ENCODE assay signal across 17 cellular contexts in genomic region chr1:151841141-151841540, GRCh38. TPM values are rescaled to one million over a fixed set of nuclear protein-coding genes. Genes with fewer than 3 reads are reported as not detected.
DNase-seq lines count a peak whose midpoint lies in the region; FAIRE-seq and TF ChIP-seq lines count a peak whose summit lies in the region.
"Had no signal": no experiment of that assay in that cellular context is flagged by ENCODE, and none has a peak within 500 bp of the region (broad histone marks: within the 10 kb centered on the region; RNA-seq: fewer than 3 reads in every experiment).

No MANE protein-coding gene starts in this region.

- peaks cover 21% of the 10 kb centered on the region for H3K27me3 ChIP-seq in astrocyte (ENCODE audit: insufficient read depth, low read length)

- H3K4me3 ChIP-seq in astrocyte (ENCODE audit: insufficient read depth, low read depth, low read length) (no peak overlapping the region), foreskin fibroblast (ENCODE audit: low read depth in 1 of 2, low read length in 2 of 2) (no peak overlapping the region)
- H3K4me3 ChIP-seq: esophagus muscularis mucosa had no signal

- H3K9ac ChIP-seq in astrocyte (ENCODE audit: low read length), result no peak overlapping the region

- no peaks in the 10 kb centered on the region for H3K36me3 ChIP-seq in astrocyte (ENCODE audit: insufficient read depth, low read length)
- H3K36me3 ChIP-seq: esophagus muscularis mucosa had no signal

- peaks cover 30% of the 10 kb centered on the region for H3K4me1 ChIP-seq in astrocyte (ENCODE audit: insufficient read depth, low read length)

- H3K36me3 Mint-ChIP-seq in activated naive CD4-positive, alpha-beta T cell treated with anti-CD3 and anti-CD28 coated beads for 36 hours (ENCODE audit: low read depth), result peaks cover 8% of the 10 kb centered on the region
- H3K36me3 Mint-ChIP-seq in activated naive CD4-positive, alpha-beta T cell treated with anti-CD3 and anti-CD28 coated beads, Interleukin-2, amount 10 ng/mL, durations not matched to agents 7 days and 5 days, result no peaks in the 10 kb centered on the region
- H3K36me3 Mint-ChIP-seq in astrocyte (ENCODE audit: low read depth, unreplicated experiment), result no peaks in the 10 kb centered on the region

- no peaks in the 10 kb centered on the region for H3K27me3 Mint-ChIP-seq in activated naive CD4-positive, alpha-beta T cell treated with anti-CD3 and anti-CD28 coated beads for 36 hours (ENCODE audit: low read depth)
- peaks cover 44% of the 10 kb centered on the region for H3K27me3 Mint-ChIP-seq in activated naive CD4-positive, alpha-beta T cell treated with anti-CD3 and anti-CD28 coated beads, Interleukin-2, amount 10 ng/mL, durations not matched to agents 7 days and 5 days
- peaks cover 9% of the 10 kb centered on the region for H3K27me3 Mint-ChIP-seq in astrocyte (ENCODE audit: low read depth, unreplicated experiment)
- H3K27me3 Mint-ChIP-seq: stimulated activated naive CD8-positive, alpha-beta T cell treated with anti-CD3 and anti-CD28 coated beads, Interleukin-15, amount 100 ng/mL, for 72 hours had no signal

- no peak overlapping the region for H3K27ac ChIP-seq in astrocyte (ENCODE audit: low read depth, low read length)
- H3K27ac ChIP-seq in temporal lobe (ENCODE audit: low read depth, low read length), result peak overlapping the region; percentile 98
- H3K27ac ChIP-seq: esophagus muscularis mucosa, HL-60 had no signal

- H3K9me3 ChIP-seq in astrocyte (ENCODE audit: insufficient read depth, low read depth, low read length), result no peaks in the 10 kb centered on the region
- H3K9me3 ChIP-seq: esophagus muscularis mucosa had no signal

- no peak overlapping the region for H2AFZ ChIP-seq in astrocyte (ENCODE audit: low read depth, low read length)

- H3K4me2 ChIP-seq in astrocyte (ENCODE audit: low read length), result peak overlapping the region; percentile 81

- intact Hi-C loops in activated naive CD4-positive, alpha-beta T cell treated with anti-CD3 and anti-CD28 coated beads for 36 hours (cut with micrococcal nuclease), result no loop called here

- peak overlapping the region; percentile 4 for H3K4me3 Mint-ChIP-seq in activated naive CD4-positive, alpha-beta T cell treated with anti-CD3 and anti-CD28 coated beads for 36 hours
- no peak overlapping the region for H3K4me3 Mint-ChIP-seq in activated naive CD4-positive, alpha-beta T cell treated with anti-CD3 and anti-CD28 coated beads, Interleukin-2, amount 10 ng/mL, durations not matched to agents 7 days and 5 days
- H3K4me3 Mint-ChIP-seq in astrocyte (ENCODE audit: unreplicated experiment), result peak overlapping the region; percentile 36

- no peak overlapping the region for H3K27ac Mint-ChIP-seq in activated naive CD4-positive, alpha-beta T cell treated with anti-CD3 and anti-CD28 coated beads for 36 hours
- no peak overlapping the region for H3K27ac Mint-ChIP-seq in activated naive CD4-positive, alpha-beta T cell treated with anti-CD3 and anti-CD28 coated beads, Interleukin-2, amount 10 ng/mL, durations not matched to agents 7 days and 5 days
- peak overlapping the region; percentile 13 for H3K27ac Mint-ChIP-seq in astrocyte (ENCODE audit: unreplicated experiment)
- H3K27ac Mint-ChIP-seq: T-helper 1 cell treated with Interleukin-12 subunit alpha and Interleukin-12 subunit beta and Interleukin-4 antibody, amounts not matched to agents 30 μg/mL and 1 μg/mL, for 36 hours had no signal

- peak; percentile 20 for FAIRE-seq in astrocyte (lab: Jason Lieb, UNC)
- FAIRE-seq: keratinocyte had no signal

- no peak for DNase-seq in activated naive CD4-positive, alpha-beta T cell treated with anti-CD3 and anti-CD28 coated beads for 36 hours
- DNase-seq in activated naive CD4-positive, alpha-beta T cell treated with anti-CD3 and anti-CD28 coated beads, Interleukin-2, amount 10 ng/mL, durations not matched to agents 7 days and 5 days, result no peak
- DNase-seq in astrocyte (ENCODE audit: low read depth), result peak; percentile 83
- peak; percentile 53 to 77 for DNase-seq in foreskin fibroblast
- DNase-seq in NCI-H1105 treated with DMSO at 0.1 percent for 48 hours (lab: John Stamatoyannopoulos, UW), result no peak
- DNase-seq in NK-92 treated with Interleukin-12 subunit alpha and Interleukin-12 subunit beta, amount 100 ng/mL, for 24 hours (lab: John Stamatoyannopoulos, UW), result no peak
- DNase-seq in activated CD4-positive, CD25-positive, alpha-beta regulatory T cell treated with anti-CD3 and anti-CD28 coated beads, Interleukin-2, amount 50 U/mL, for 72 hours, result no peak
- DNase-seq: NCI-H1092 treated with DMSO at 0.1 percent for 48 hours; NCI-H82; occipital lobe; stimulated activated naive CD8-positive, alpha-beta T cell treated with anti-CD3 and anti-CD28 coated beads, Interleukin-15, amount 100 ng/mL, for 72 hours had no signal

- no peaks in the 10 kb centered on the region for H3K79me2 ChIP-seq in astrocyte (ENCODE audit: insufficient read depth, low read length)

- H3K4me1 Mint-ChIP-seq in activated naive CD4-positive, alpha-beta T cell treated with anti-CD3 and anti-CD28 coated beads for 36 hours (ENCODE audit: low read depth), result peaks cover 36% of the 10 kb centered on the region
- H3K4me1 Mint-ChIP-seq in activated naive CD4-positive, alpha-beta T cell treated with anti-CD3 and anti-CD28 coated beads, Interleukin-2, amount 10 ng/mL, durations not matched to agents 7 days and 5 days, result peaks cover 43% of the 10 kb centered on the region
- peaks cover 38% of the 10 kb centered on the region for H3K4me1 Mint-ChIP-seq in astrocyte (ENCODE audit: low read depth, unreplicated experiment)

- H3K9me3 Mint-ChIP-seq in activated naive CD4-positive, alpha-beta T cell treated with anti-CD3 and anti-CD28 coated beads for 36 hours, result no peaks in the 10 kb centered on the region
- no peaks in the 10 kb centered on the region for H3K9me3 Mint-ChIP-seq in activated naive CD4-positive, alpha-beta T cell treated with anti-CD3 and anti-CD28 coated beads, Interleukin-2, amount 10 ng/mL, durations not matched to agents 7 days and 5 days
- H3K9me3 Mint-ChIP-seq in astrocyte (ENCODE audit: unreplicated experiment), result no peaks in the 10 kb centered on the region
- H3K9me3 Mint-ChIP-seq: stimulated activated naive CD8-positive, alpha-beta T cell treated with anti-CD3 and anti-CD28 coated beads, Interleukin-15, amount 100 ng/mL, for 72 hours; T-helper 1 cell treated with Interleukin-12 subunit alpha and Interleukin-12 subunit beta and Interleukin-4 antibody, amounts not matched to agents 30 μg/mL and 1 μg/mL, for 36 hours had no signal

- TF ChIP-seq CTCF in astrocyte (IDR thresholded peaks at IDR 0.05; ENCODE audit: insufficient read depth, low read depth, low read length) (no peak), foreskin fibroblast (IDR thresholded peaks at IDR 0.05; ENCODE audit: low read depth, low read length) (no peak)

- peaks cover 15% of the 10 kb centered on the region for H4K20me1 ChIP-seq in astrocyte (ENCODE audit: insufficient read depth, low read length)

- CTCF ChIA-PET in activated naive CD4-positive, alpha-beta T cell treated with anti-CD3 and anti-CD28 coated beads for 36 hours (lab: Charles Lee), result interaction anchor here (1.2 kb wide), 1 partner anchor 160 kb away, joined by 3 read pairs; no protein-coding TSS in a partner anchor
- CTCF ChIA-PET in activated naive CD4-positive, alpha-beta T cell treated with anti-CD3 and anti-CD28 coated beads, Interleukin-2, amount 10 ng/mL, durations not matched to agents 7 days and 5 days (lab: Charles Lee), result interaction anchor here (1.3 to 1.6 kb wide), 2 partner anchors 107 to 127 kb away, joined by 4 to 5 read pairs; no protein-coding TSS in a partner anchor

RNA-seq across cellular contexts. Expression of gene C2CD4D, which starts 1.5 kb away (rescaled TPM):
- 1 to 10 TPM; 2.3 to 2.7 TPM for total RNA-seq in activated naive CD4-positive, alpha-beta T cell treated with anti-CD3 and anti-CD28 coated beads for 36 hours
- total RNA-seq in astrocyte, result 0.16 and 0.22 TPM in 2 replicates
- not detected for total RNA-seq in temporal lobe
- total RNA-seq: esophagus muscularis mucosa had no signal

RNA-seq across cellular contexts. Expression of gene RORC, which starts 9.5 kb away (rescaled TPM):
- 1 to 10 TPM; 1.4 to 1.6 TPM for total RNA-seq in activated naive CD4-positive, alpha-beta T cell treated with anti-CD3 and anti-CD28 coated beads for 36 hours
- total RNA-seq in astrocyte (not detected in 2 replicates), temporal lobe (under 0.01 TPM)

RNA-seq across cellular contexts. Expression of gene THEM5, which starts 12.4 kb away (rescaled TPM):
- not detected for total RNA-seq in activated naive CD4-positive, alpha-beta T cell treated with anti-CD3 and anti-CD28 coated beads for 36 hours
- total RNA-seq in astrocyte, result not detected in 2 replicates
- total RNA-seq in temporal lobe, result not detected
- total RNA-seq: activated CD8-positive, alpha-beta memory T cell treated with anti-CD3 and anti-CD28 coated beads for 36 hours; esophagus muscularis mucosa; occipital lobe had no signal

RNA-seq across cellular contexts. Expression of gene LINGO4, which starts 35.9 kb away (rescaled TPM):
- total RNA-seq in activated naive CD4-positive, alpha-beta T cell treated with anti-CD3 and anti-CD28 coated beads for 36 hours, result under 1 TPM in 1 of 2 experiments, not detected in 1; 0.07 TPM
- total RNA-seq in astrocyte (not detected in 2 replicates), temporal lobe (not detected)
- total RNA-seq: esophagus muscularis mucosa, occipital lobe had no signal

RNA-seq across cellular contexts. Expression of gene TDRKH, which starts 50.8 kb away (rescaled TPM):
- 10 to 100 TPM; 22.0 to 22.5 TPM for total RNA-seq in activated naive CD4-positive, alpha-beta T cell treated with anti-CD3 and anti-CD28 coated beads for 36 hours
- total RNA-seq in astrocyte (6.7 and 7.5 TPM in 2 replicates), temporal lobe (18.7 TPM)

Comparison
In these comparisons a context has a peak if more than half of its experiments do, and no peak if none do; other contexts are left out.
1. DNase-seq: peak in astrocyte (single experiment) and foreskin fibroblast (2 of 2); none in activated naive CD4-positive, alpha-beta T cell treated with anti-CD3 and anti-CD28 coated beads for 36 hours (single experiment), activated naive CD4-positive, alpha-beta T cell treated with anti-CD3 and anti-CD28 coated beads, Interleukin-2, amount 10 ng/mL, durations not matched to agents 7 days and 5 days (single experiment), NCI-H1105 treated with DMSO at 0.1 percent for 48 hours (single experiment), NK-92 treated with Interleukin-12 subunit alpha and Interleukin-12 subunit beta, amount 100 ng/mL, for 24 hours (single experiment) and activated CD4-positive, CD25-positive, alpha-beta regulatory T cell treated with anti-CD3 and anti-CD28 coated beads, Interleukin-2, amount 50 U/mL, for 72 hours (single experiment).